In the genomic region with DNA sequence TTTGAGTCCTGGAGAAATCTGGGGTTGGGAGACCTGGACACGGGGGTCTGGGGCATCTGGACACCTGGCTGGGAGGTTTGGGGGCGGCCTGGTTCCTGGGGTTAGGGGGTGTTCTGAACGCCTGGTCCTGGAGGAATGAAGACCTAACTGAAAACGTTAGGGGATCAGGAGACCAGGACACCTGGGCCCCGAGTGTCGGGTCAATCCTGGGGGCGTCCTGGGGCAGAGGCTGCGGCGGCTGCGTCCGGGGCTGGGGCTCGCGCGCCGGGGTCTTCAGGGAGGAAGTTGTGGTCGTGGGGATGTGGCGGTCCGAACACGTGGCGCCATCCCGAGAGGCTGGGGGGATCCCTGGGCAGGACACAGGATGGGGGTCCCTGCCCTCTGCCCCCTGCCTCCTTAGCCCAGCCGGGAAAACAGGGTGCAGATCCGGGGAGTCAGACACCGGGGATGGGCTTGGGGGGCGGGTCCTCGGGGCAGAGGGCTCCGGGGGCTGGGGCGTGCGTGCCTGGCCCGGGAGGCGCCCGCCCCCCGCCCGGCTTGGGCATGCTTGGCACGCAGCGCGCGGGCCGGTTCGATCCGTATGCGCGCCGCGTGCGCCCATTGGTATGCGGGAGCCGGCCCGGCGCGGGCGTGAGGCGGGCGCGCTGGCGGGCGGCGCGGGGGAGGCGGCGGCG, we compare ENCODE assay signal across 1 cellular context.
TF ChIP-seq lines count a peak whose summit lies in the region.

No MANE protein-coding gene starts in this region.

TF ChIP-seq in SK-N-SH, 30 proteins besides CTCF, POLR2A, EP300 and RAD21 (continued from another document):
- no peak for TF ChIP-seq NRF1 (IDR thresholded peaks at IDR 0.05; ENCODE audit: low read depth, low read length)
